In the genomic region with DNA sequence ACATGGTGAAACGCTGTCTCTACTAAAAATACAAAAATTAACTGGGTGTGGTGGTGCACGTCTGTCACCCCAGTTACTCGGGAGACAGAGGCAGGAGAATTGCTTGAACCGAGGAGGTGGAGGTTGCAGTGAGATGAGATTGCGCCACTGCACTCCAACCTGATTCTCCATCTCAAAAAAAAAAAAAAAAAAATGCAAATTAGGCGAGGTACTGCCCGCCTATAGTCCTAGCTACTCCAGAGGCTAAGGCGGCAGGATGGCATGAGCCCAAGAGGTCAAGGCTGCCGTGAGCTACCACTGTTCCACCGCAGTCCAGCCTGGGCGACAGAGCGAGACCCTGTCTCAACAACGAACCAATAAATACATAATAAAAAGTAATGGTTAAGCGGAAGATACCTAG, we compare ENCODE assay signal across 8 cellular contexts. TPM values are rescaled to one million over a fixed set of nuclear protein-coding genes. Genes with fewer than 3 reads are reported as not detected.
DNase-seq lines count a peak whose midpoint lies in the region; ATAC-seq and TF ChIP-seq lines count a peak whose summit lies in the region.

No MANE protein-coding gene starts in this region.

- H3K9me3 ChIP-seq in heart right ventricle, result no peaks in the 10 kb centered on the region
- H3K9me3 ChIP-seq in uterus, result no peaks in the 10 kb centered on the region

- H3K27me3 ChIP-seq in heart right ventricle, result no peaks in the 10 kb centered on the region
- H3K27me3 ChIP-seq in kidney epithelial cell (ENCODE audit: control insufficient read depth, insufficient read depth, low read length), result no peaks in the 10 kb centered on the region
- H3K27me3 ChIP-seq in uterus, result no peaks in the 10 kb centered on the region

- CTCF ChIA-PET in activated CD8-positive, alpha-beta T cell treated with anti-CD3 and anti-CD28 coated beads, Interleukin-2, amount 10 ng/mL, durations not matched to agents 7 days and 5 days (lab: Charles Lee), result interaction anchor here (1.0 kb wide), 1 partner anchor 103 kb away, joined by 3 read pairs; no protein-coding TSS in a partner anchor

- H3K4me1 ChIP-seq in heart right ventricle, result peaks cover 12 to 41% (median 37%) of the 10 kb centered on the region in 9 donors
- peaks cover 0 to 5% of the 10 kb centered on the region in 2 donors for H3K4me1 ChIP-seq in uterus

- H3K4me3 ChIP-seq in heart right ventricle (peak overlapping the region in 7 of 10 donors; percentile 80 to 99 (median 97)), kidney epithelial cell (ENCODE audit: low read depth, low read length) (peak overlapping the region; percentile 98), uterus (no peak overlapping the region)

- H3K27me3 Mint-ChIP-seq in activated CD8-positive, alpha-beta T cell treated with anti-CD3 and anti-CD28 coated beads, Interleukin-2, amount 10 ng/mL, durations not matched to agents 7 days and 5 days (ENCODE audit: low read depth), result no peaks in the 10 kb centered on the region

- no peak for TF ChIP-seq POLR2A in uterus (IDR thresholded peaks at IDR 0.05)

- peaks cover 28% of the 10 kb centered on the region for H3K4me1 Mint-ChIP-seq in activated CD8-positive, alpha-beta T cell treated with anti-CD3 and anti-CD28 coated beads, Interleukin-2, amount 10 ng/mL, durations not matched to agents 7 days and 5 days (ENCODE audit: low read depth)

- no peak for DNase-seq in heart right ventricle
- DNase-seq in cardiac septum (ENCODE audit: low spot score), result no peak
- no peak for DNase-seq in activated CD8-positive, alpha-beta T cell treated with anti-CD3 and anti-CD28 coated beads, Interleukin-2, amount 10 ng/mL, durations not matched to agents 7 days and 5 days
- no peak for DNase-seq in kidney epithelial cell (ENCODE audit: low read depth)
- DNase-seq in uterus, result no peak
- DNase-seq in stimulated activated CD4-positive, alpha-beta T cell treated with anti-CD3 and anti-CD28 coated beads, Interleukin-4, amount 100 ng/mL, for 4 hours, result no peak
- DNase-seq in CD1c-positive myeloid dendritic cell (ENCODE audit: extremely low spot score), result no peak

- H3K9me3 Mint-ChIP-seq in activated CD8-positive, alpha-beta T cell treated with anti-CD3 and anti-CD28 coated beads, Interleukin-2, amount 10 ng/mL, durations not matched to agents 7 days and 5 days (ENCODE audit: insufficient read depth), result no peaks in the 10 kb centered on the region

- no peak for TF ChIP-seq CTCF in heart right ventricle (IDR thresholded peaks at IDR 0.05)
- no peak for TF ChIP-seq CTCF in kidney epithelial cell (IDR thresholded peaks at IDR 0.05; ENCODE audit: insufficient read depth, low read length, poor library complexity, severe bottlenecking)
- no peak for TF ChIP-seq CTCF in uterus (IDR thresholded peaks at IDR 0.05)

- no peak overlapping the region for H3K27ac Mint-ChIP-seq in activated CD8-positive, alpha-beta T cell treated with anti-CD3 and anti-CD28 coated beads, Interleukin-2, amount 10 ng/mL, durations not matched to agents 7 days and 5 days

- H3K36me3 Mint-ChIP-seq in activated CD8-positive, alpha-beta T cell treated with anti-CD3 and anti-CD28 coated beads, Interleukin-2, amount 10 ng/mL, durations not matched to agents 7 days and 5 days (ENCODE audit: low read depth), result peaks cover 20% of the 10 kb centered on the region

- WGBS in heart right ventricle, 2 donors, result 66 to 74% methylated on average over 14 of the region's 14 CpGs

- H3K36me3 ChIP-seq in heart right ventricle (peaks cover 0 to 20% (median 7%) of the 10 kb centered on the region in 9 donors), kidney epithelial cell (ENCODE audit: control insufficient read depth, insufficient read depth, low read length) (no peaks in the 10 kb centered on the region), uterus (no peaks in the 10 kb centered on the region)

- POLR2A ChIA-PET in activated CD8-positive, alpha-beta T cell treated with anti-CD3 and anti-CD28 coated beads, Interleukin-2, amount 10 ng/mL, durations not matched to agents 7 days and 5 days (lab: Charles Lee), result interaction anchor here (0.7 to 2.7 kb wide), 3 partner anchors 18 to 89 kb away, joined by 3 to 26 read pairs (median 16); partner anchors contain the start of gene LIMK1

- H3K27ac ChIP-seq in heart right ventricle (peak overlapping the region in 6 of 10 donors; percentile 88 to 96 (median 95)), uterus (peak overlapping the region; percentile 85 to 92)

- ATAC-seq in heart right ventricle (no peak), GM19463 (IDR thresholded peaks at IDR 0.05; ENCODE audit: unreplicated experiment) (no peak)
- no peak for ATAC-seq in activated CD8-positive, alpha-beta T cell treated with anti-CD3 and anti-CD28 coated beads, Interleukin-2, amount 10 ng/mL, durations not matched to agents 7 days and 5 days

- intact Hi-C loops in heart right ventricle (cut with DNase I) (loop anchor here in 4 of 10 donors (5.0 to 10.0 kb wide), 4 partner anchors 79 to 308 kb away; partner anchors contain the start of genes RFC2 (in 1 of the 4) and TMEM270 (in 1 of the 4)), cardiac septum (cut with DNase I) (loop anchor here (5.0 kb wide), 1 partner anchor 91 kb away; the partner anchor contains the start of gene LIMK1), uterus (cut with DNase I; ENCODE audit: low total_unique reads) (no loop called here)

- peak overlapping the region; percentile 81 for H3K4me3 Mint-ChIP-seq in activated CD8-positive, alpha-beta T cell treated with anti-CD3 and anti-CD28 coated beads, Interleukin-2, amount 10 ng/mL, durations not matched to agents 7 days and 5 days

RNA-seq across cellular contexts. Expression of gene EIF4H, which starts 1.1 kb away (rescaled TPM):
- 100 to 1,000 TPM; 182 to 239 (median 193) TPM for total RNA-seq in heart right ventricle
- 100 to 1,000 TPM in 1 of 2 donors, 10 to 100 TPM in 1; 76.2 to 187 TPM for polyA plus RNA-seq in heart right ventricle
- 168 TPM for total RNA-seq in cardiac septum
- 100 to 1,000 TPM; 287 to 302 TPM for total RNA-seq in activated CD8-positive, alpha-beta T cell treated with anti-CD3 and anti-CD28 coated beads, Interleukin-2, amount 10 ng/mL, durations not matched to agents 7 days and 5 days
- total RNA-seq in kidney epithelial cell, result 264 and 307 TPM in 2 replicates
- total RNA-seq in uterus, result 100 to 1,000 TPM; 122 to 257 (median 193) TPM

RNA-seq across cellular contexts. Expression of gene LAT2, which starts 36.7 kb away (rescaled TPM):
- total RNA-seq in heart right ventricle (1 to 10 TPM in 9 of 10 donors, under 1 TPM in 1; 0.93 to 9.3 (median 1.6) TPM), cardiac septum (2.3 TPM), kidney epithelial cell (0.14 and 1.4 TPM in 2 replicates), uterus (10 to 100 TPM in 1 of 4 donors, 1 to 10 TPM in 3; 2.1 to 14.4 (median 6.0) TPM)
- polyA plus RNA-seq in heart right ventricle, result 1 to 10 TPM; 2.9 to 3.3 TPM
- total RNA-seq in activated CD8-positive, alpha-beta T cell treated with anti-CD3 and anti-CD28 coated beads, Interleukin-2, amount 10 ng/mL, durations not matched to agents 7 days and 5 days, result 10 to 100 TPM; 31.7 to 31.8 TPM

Comparison
In these comparisons a context has a peak if more than half of its experiments do, and no peak if none do; other contexts are left out.
1. H3K4me3 ChIP-seq: peak in heart right ventricle (7 of 10) and kidney epithelial cell (single experiment); none in uterus (0 of 2).